In genomic region chr11:76169473-76169881, GRCh38 we compare ENCODE assay signal across 19 cellular contexts. TPM values are rescaled to one million over a fixed set of nuclear protein-coding genes. Genes with fewer than 3 reads are reported as not detected.
A peak's percentile ranks its signal among the peaks of the same experiment; 100 is the strongest.
DNase-seq lines count a peak whose midpoint lies in the region; ATAC-seq and TF ChIP-seq lines count a peak whose summit lies in the region.
"Had no signal": no experiment of that assay in that cellular context is flagged by ENCODE, and none has a peak within 500 bp of the region (broad histone marks: within the 10 kb centered on the region; RNA-seq: fewer than 3 reads in every experiment).

No MANE protein-coding gene starts in this region.

- TF ChIP-seq EP300 in SK-N-SH (IDR thresholded peaks at IDR 0.05; ENCODE audit: borderline replicate concordance in 1 of 2, low read depth in 1 of 2, low read length in 1 of 2) (no peak), tibial nerve (IDR thresholded peaks at IDR 0.05) (no peak)

- H3K4me1 ChIP-seq in SK-N-SH (ENCODE audit: control insufficient read depth in 1 of 2, insufficient read depth in 2 of 2, low read depth in 1 of 2, low read length in 1 of 2), result peaks cover 0 to 18% of the 10 kb centered on the region in 2 experiments; a peak in 1 of 4 replicates
- H3K4me1 ChIP-seq in tibial nerve, result no peaks in the 10 kb centered on the region

- POLR2A ChIA-PET in SK-N-SH (lab: Yijun Ruan, JAX), result no interaction called here

- no peak overlapping the region for H3K4me3 Mint-ChIP-seq in stimulated activated effector memory CD8-positive, alpha-beta T cell treated with anti-CD3 and anti-CD28 coated beads, Interleukin-12 subunit alpha, Interleukin-12 subunit beta, amount 100 ng/mL, for 72 hours
- H3K4me3 Mint-ChIP-seq: activated CD4-positive, alpha-beta T cell treated with anti-CD3 and anti-CD28 coated beads, Interleukin-2, amount 10 ng/mL, durations not matched to agents 24 days and 14 days; activated naive CD8-positive, alpha-beta T cell treated with anti-CD3 and anti-CD28 coated beads, Interleukin-2, amount 10 ng/mL, durations not matched to agents 7 days and 5 days; CD4-positive, CD25-positive, alpha-beta regulatory T cell; GM23338; IgD-negative memory B cell; mesothelial cell of epicardium had no signal

- no peaks in the 10 kb centered on the region for H3K9me2 ChIP-seq in SK-N-SH

- H3K4me1 Mint-ChIP-seq in stimulated activated effector memory CD8-positive, alpha-beta T cell treated with anti-CD3 and anti-CD28 coated beads, Interleukin-12 subunit alpha, Interleukin-12 subunit beta, amount 100 ng/mL, for 72 hours, result peaks cover 32% of the 10 kb centered on the region
- H3K4me1 Mint-ChIP-seq: activated CD4-positive, alpha-beta T cell treated with anti-CD3 and anti-CD28 coated beads, Interleukin-2, amount 10 ng/mL, durations not matched to agents 24 days and 14 days; CD4-positive, CD25-positive, alpha-beta regulatory T cell; GM23338; IgD-negative memory B cell had no signal

- CTCF ChIA-PET in SK-N-SH (lab: Yijun Ruan, JAX), result interaction anchor here (1.0 to 1.7 kb wide), 2 partner anchors 11 to 273 kb away, joined by 3 to 4 read pairs; no protein-coding TSS in a partner anchor

- H3K79me2 ChIP-seq in SK-N-SH (ENCODE audit: insufficient read depth), result no peaks in the 10 kb centered on the region

- no peak overlapping the region for H3K27ac Mint-ChIP-seq in stimulated activated effector memory CD8-positive, alpha-beta T cell treated with anti-CD3 and anti-CD28 coated beads, Interleukin-12 subunit alpha, Interleukin-12 subunit beta, amount 100 ng/mL, for 72 hours
- H3K27ac Mint-ChIP-seq: activated CD4-positive, alpha-beta T cell treated with anti-CD3 and anti-CD28 coated beads, Interleukin-2, amount 10 ng/mL, durations not matched to agents 24 days and 14 days; activated naive CD8-positive, alpha-beta T cell treated with anti-CD3 and anti-CD28 coated beads, Interleukin-2, amount 10 ng/mL, durations not matched to agents 7 days and 5 days; CD4-positive, CD25-positive, alpha-beta regulatory T cell; GM23338; IgD-negative memory B cell; mesothelial cell of epicardium had no signal

- H3K4me3 ChIP-seq in SK-N-SH (ENCODE audit: low read depth in 2 of 2, low read length in 1 of 2), result no peak overlapping the region
- no peak overlapping the region for H3K4me3 ChIP-seq in tibial nerve
- H3K4me3 ChIP-seq: GM23338, heart left ventricle had no signal

- H3K27me3 ChIP-seq in SK-N-SH (ENCODE audit: insufficient read depth) (no peaks in the 10 kb centered on the region), tibial nerve (no peaks in the 10 kb centered on the region)
- H3K27me3 ChIP-seq: heart left ventricle, neutrophil had no signal

- no peak for TF ChIP-seq POLR2A in tibial nerve (IDR thresholded peaks at IDR 0.05)

- TF ChIP-seq RAD21 in SK-N-SH (IDR thresholded peaks at IDR 0.05; ENCODE audit: low read length), result no peak

- H3K4me2 ChIP-seq in SK-N-SH, result no peak overlapping the region
- H3K4me2 ChIP-seq: GM23338 had no signal

- no peaks in the 10 kb centered on the region for H3K9me3 Mint-ChIP-seq in stimulated activated effector memory CD8-positive, alpha-beta T cell treated with anti-CD3 and anti-CD28 coated beads, Interleukin-12 subunit alpha, Interleukin-12 subunit beta, amount 100 ng/mL, for 72 hours
- H3K9me3 Mint-ChIP-seq: activated CD4-positive, alpha-beta T cell treated with anti-CD3 and anti-CD28 coated beads, Interleukin-2, amount 10 ng/mL, durations not matched to agents 24 days and 14 days; activated naive CD8-positive, alpha-beta T cell treated with anti-CD3 and anti-CD28 coated beads, Interleukin-2, amount 10 ng/mL, durations not matched to agents 7 days and 5 days; CD4-positive, CD25-positive, alpha-beta regulatory T cell; mesothelial cell of epicardium had no signal

- no peaks in the 10 kb centered on the region for H3K36me3 ChIP-seq in SK-N-SH (replicated peaks in 1 of 2; ENCODE audit: control insufficient read depth in 1 of 2, insufficient read depth in 2 of 2, low read length in 1 of 2)
- no peaks in the 10 kb centered on the region for H3K36me3 ChIP-seq in tibial nerve
- H3K36me3 ChIP-seq: heart left ventricle, neutrophil had no signal

- no peak overlapping the region for H3K9ac ChIP-seq in SK-N-SH

- H3K9me3 ChIP-seq in SK-N-SH, result no peaks in the 10 kb centered on the region
- H3K9me3 ChIP-seq in tibial nerve, result no peaks in the 10 kb centered on the region
- H3K9me3 ChIP-seq: heart left ventricle, neutrophil had no signal

- DNase-seq in SK-N-SH (peak; percentile 65), tibial nerve (ENCODE audit: low spot score in 2 of 2) (no peak), T-helper 1 cell (no peak)
- DNase-seq in stimulated activated effector memory CD8-positive, alpha-beta T cell treated with anti-CD3 and anti-CD28 coated beads, Interleukin-12 subunit alpha, Interleukin-12 subunit beta, amount 100 ng/mL, for 72 hours (ENCODE audit: low spot score in 2 of 2), result no peak
- no peak for DNase-seq in stimulated activated CD4-positive, alpha-beta T cell treated with anti-CD3 and anti-CD28 coated beads, Interleukin-2, amount 100 ng/mL, for 48 hours
- DNase-seq: activated CD4-positive, alpha-beta T cell treated with anti-CD3 and anti-CD28 coated beads, Interleukin-2, amount 10 ng/mL, durations not matched to agents 24 days and 14 days; activated naive CD8-positive, alpha-beta T cell treated with anti-CD3 and anti-CD28 coated beads, Interleukin-2, amount 10 ng/mL, durations not matched to agents 7 days and 5 days; CD4-positive, CD25-positive, alpha-beta regulatory T cell; kidney; stimulated activated CD4-positive, alpha-beta T cell treated with anti-CD3 and anti-CD28 coated beads, Interleukin-4, amount 100 ng/mL, for 4 hours had no signal

- no peaks in the 10 kb centered on the region for H3F3A ChIP-seq in SK-N-SH (replicated peaks; ENCODE audit: insufficient read depth)

- H3K27ac ChIP-seq in SK-N-SH (ENCODE audit: low read depth in 2 of 2, low read length in 1 of 2), result no peak overlapping the region
- H3K27ac ChIP-seq in tibial nerve, result no peak overlapping the region
- H3K27ac ChIP-seq: heart left ventricle, neutrophil had no signal

- 76% methylated on average over 7 of the region's 15 CpGs for WGBS in SK-N-SH (ENCODE audit: low lambda C conversion rate)
- 31 to 89% methylated on average over 3 to 4 of the region's 15 CpGs for WGBS in tibial nerve, 2 donors

- H3K36me3 Mint-ChIP-seq in stimulated activated effector memory CD8-positive, alpha-beta T cell treated with anti-CD3 and anti-CD28 coated beads, Interleukin-12 subunit alpha, Interleukin-12 subunit beta, amount 100 ng/mL, for 72 hours, result no peaks in the 10 kb centered on the region
- H3K36me3 Mint-ChIP-seq: activated naive CD8-positive, alpha-beta T cell treated with anti-CD3 and anti-CD28 coated beads, Interleukin-2, amount 10 ng/mL, durations not matched to agents 7 days and 5 days; CD4-positive, CD25-positive, alpha-beta regulatory T cell; mesothelial cell of epicardium had no signal

- no peaks in the 10 kb centered on the region for H4K20me1 ChIP-seq in SK-N-SH (ENCODE audit: insufficient read depth)

- no peak for TF ChIP-seq CTCF in SK-N-SH (IDR thresholded peaks at IDR 0.05)
- TF ChIP-seq CTCF in tibial nerve (IDR thresholded peaks at IDR 0.05), result no peak

- no peak overlapping the region for H2AFZ ChIP-seq in SK-N-SH (ENCODE audit: low read depth)
- H2AFZ ChIP-seq: GM23338 had no signal

- no peak for ATAC-seq in SK-N-SH treated with all-trans-retinoic acid at 6 μM for 48 hours
- peak; percentile 48 for ATAC-seq in GM21619 (IDR thresholded peaks at IDR 0.05; ENCODE audit: unreplicated experiment)
- peak; percentile 51 for ATAC-seq in HG03442 (IDR thresholded peaks at IDR 0.05; ENCODE audit: unreplicated experiment)
- ATAC-seq in stimulated activated effector memory CD8-positive, alpha-beta T cell treated with anti-CD3 and anti-CD28 coated beads, Interleukin-12 subunit alpha, Interleukin-12 subunit beta, amount 100 ng/mL, for 72 hours, result peak; percentile 2
- ATAC-seq: GM23338, heart left ventricle had no signal

TF ChIP-seq in SK-N-SH, 30 proteins besides CTCF, POLR2A, EP300 and RAD21 (continues in another document):
- TF ChIP-seq, protein P1, sequence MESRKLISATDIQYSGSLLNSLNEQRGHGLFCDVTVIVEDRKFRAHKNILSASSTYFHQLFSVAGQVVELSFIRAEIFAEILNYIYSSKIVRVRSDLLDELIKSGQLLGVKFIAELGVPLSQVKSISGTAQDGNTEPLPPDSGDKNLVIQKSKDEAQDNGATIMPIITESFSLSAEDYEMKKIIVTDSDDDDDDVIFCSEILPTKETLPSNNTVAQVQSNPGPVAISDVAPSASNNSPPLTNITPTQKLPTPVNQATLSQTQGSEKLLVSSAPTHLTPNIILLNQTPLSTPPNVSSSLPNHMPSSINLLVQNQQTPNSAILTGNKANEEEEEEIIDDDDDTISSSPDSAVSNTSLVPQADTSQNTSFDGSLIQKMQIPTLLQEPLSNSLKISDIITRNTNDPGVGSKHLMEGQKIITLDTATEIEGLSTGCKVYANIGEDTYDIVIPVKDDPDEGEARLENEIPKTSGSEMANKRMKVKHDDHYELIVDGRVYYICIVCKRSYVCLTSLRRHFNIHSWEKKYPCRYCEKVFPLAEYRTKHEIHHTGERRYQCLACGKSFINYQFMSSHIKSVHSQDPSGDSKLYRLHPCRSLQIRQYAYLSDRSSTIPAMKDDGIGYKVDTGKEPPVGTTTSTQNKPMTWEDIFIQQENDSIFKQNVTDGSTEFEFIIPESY (IDR thresholded peaks at IDR 0.05; ENCODE audit: borderline replicate concordance, low read depth), result no peak
- no peak for TF ChIP-seq SIN3A (IDR thresholded peaks at IDR 0.05; ENCODE audit: borderline replicate concordance, low read depth, low read length)
- TF ChIP-seq RFX5 (IDR thresholded peaks at IDR 0.05; ENCODE audit: low read length), result no peak

TF ChIP-seq in SK-N-SH treated with all-trans-retinoic acid at 6 μM for 48 hours, 23 proteins besides CTCF, POLR2A, EP300 and RAD21 (continues in another document):
- TF ChIP-seq ZFP3 (CRISPR knock-in tag; IDR thresholded peaks at IDR 0.05) (no peak), ZNF8 (CRISPR knock-in tag; IDR thresholded peaks at IDR 0.05) (no peak), BACH2 (CRISPR knock-in tag; IDR thresholded peaks at IDR 0.05; ENCODE audit: borderline replicate concordance) (no peak), TCF4 (CRISPR knock-in tag; IDR thresholded peaks at IDR 0.05; ENCODE audit: borderline replicate concordance) (no peak)

RNA-seq across cellular contexts. Expression of gene WNT11, which starts 36.8 kb away (rescaled TPM):
- 0.43 and 0.70 TPM in 2 replicates for polyA plus RNA-seq in SK-N-SH (2012; rRNA removed)
- 0.21 and 0.33 TPM in 2 replicates for polyA plus RNA-seq in SK-N-SH (2012; cell fraction: cytosol; rRNA removed)
- 0.74 and 0.83 TPM in 2 replicates for polyA plus RNA-seq in SK-N-SH (2012; cell fraction: nucleus; rRNA removed)
- total RNA-seq in tibial nerve, result 10 to 100 TPM; 14.2 to 65.7 (median 27.5) TPM
- total RNA-seq: bronchial epithelial cell; CD4-positive, CD25-positive, alpha-beta regulatory T cell had no signal
- polyA plus RNA-seq: IgD-negative memory B cell had no signal
